9 cellular contexts compared by ENCODE assay signal in genomic region chr20:3787640-3788015, GRCh38. TPM values are rescaled to one million over a fixed set of nuclear protein-coding genes. Genes with fewer than 3 reads are reported as not detected.
DNase-seq lines count a peak whose midpoint lies in the region; ATAC-seq and TF ChIP-seq lines count a peak whose summit lies in the region.
"Not testable (repeated sequence)": the region's sequence is repeated elsewhere in the genome, so short reads cannot be mapped to it uniquely, and the experiment has no call there.
"Had no signal": no experiment of that assay in that cellular context is flagged by ENCODE, and none has a peak within 500 bp of the region (broad histone marks: within the 10 kb centered on the region; RNA-seq: fewer than 3 reads in every experiment).

No MANE protein-coding gene starts in this region.

- H3K9ac ChIP-seq in HCT116 (ENCODE audit: low read length) (peak overlapping the region; percentile 26), adipocyte (ENCODE audit: low read length) (peak overlapping the region; percentile 70)

- POLR2A ChIA-PET in HCT116 (lab: Charles Lee) (interaction anchor here (2.9 kb wide), 1 partner anchor 32 kb away, joined by 16 read pairs; the partner anchor contains the start of gene AP5S1), OCI-LY7 (lab: Charles Lee) (interaction anchor here (0.6 to 3.2 kb wide), 5 partner anchors 24 to 1511 kb away, joined by 3 to 16 read pairs (median 3); partner anchors contain the start of gene AP5S1)
- POLR2A ChIA-PET in activated CD4-positive, alpha-beta T cell treated with anti-CD3 and anti-CD28 coated beads, Interleukin-2, amount 10 ng/mL, durations not matched to agents 7 days and 5 days (lab: Charles Lee): not testable (repeated sequence)

- peak overlapping the region; percentile 66 for H3K27ac Mint-ChIP-seq in activated CD4-positive, alpha-beta T cell treated with anti-CD3 and anti-CD28 coated beads, Interleukin-2, amount 10 ng/mL, durations not matched to agents 7 days and 5 days
- H3K27ac Mint-ChIP-seq in endothelial cell (ENCODE audit: unreplicated experiment): not testable (repeated sequence)
- peak overlapping the region; percentile 35 for H3K27ac Mint-ChIP-seq in memory B cell

- not testable (repeated sequence) for TF ChIP-seq POLR2A in HCT116 (IDR thresholded peaks at IDR 0.05; ENCODE audit: borderline replicate concordance, extremely low read depth, insufficient read depth, insufficient read length); vagina (IDR thresholded peaks at IDR 0.05)

- not testable (repeated sequence) for H4K20me1 ChIP-seq in HCT116 (ENCODE audit: insufficient read depth); OCI-LY7 (ENCODE audit: insufficient read depth, low read length)

- H3K4me3 Mint-ChIP-seq in activated CD4-positive, alpha-beta T cell treated with anti-CD3 and anti-CD28 coated beads, Interleukin-2, amount 10 ng/mL, durations not matched to agents 7 days and 5 days: peak overlapping the region; percentile 75
- H3K4me3 Mint-ChIP-seq in endothelial cell (ENCODE audit: unreplicated experiment): peak overlapping the region; percentile 37
- H3K4me3 Mint-ChIP-seq in memory B cell: not testable (repeated sequence)

- peak overlapping the region; percentile 52 for H3K4me2 ChIP-seq in HCT116 (ENCODE audit: low read length)
- peak overlapping the region; percentile 73 for H3K4me2 ChIP-seq in OCI-LY7 (ENCODE audit: low read length)

- peaks cover 38% of the 10 kb centered on the region for H3K4me1 Mint-ChIP-seq in activated CD4-positive, alpha-beta T cell treated with anti-CD3 and anti-CD28 coated beads, Interleukin-2, amount 10 ng/mL, durations not matched to agents 7 days and 5 days
- H3K4me1 Mint-ChIP-seq in endothelial cell (ENCODE audit: unreplicated experiment): not testable (repeated sequence)
- H3K4me1 Mint-ChIP-seq in memory B cell: peaks cover 22% of the 10 kb centered on the region

- not testable (repeated sequence) for H3K9me3 Mint-ChIP-seq in activated CD4-positive, alpha-beta T cell treated with anti-CD3 and anti-CD28 coated beads, Interleukin-2, amount 10 ng/mL, durations not matched to agents 7 days and 5 days; endothelial cell (ENCODE audit: unreplicated experiment); memory B cell

- RAD21 ChIA-PET in HCT116 (lab: Charles Lee; ENCODE audit: low non-redundant PET in 1 of 2, low total read pairs in 2 of 2, uncharacterized antibody in 2 of 2, unreplicated experiment in 2 of 2): interaction anchor here (0.6 to 1.2 kb wide), 5 partner anchors 30 to 110 kb away, joined by 3 to 7 read pairs (median 5); partner anchors contain the start of gene AP5S1 (in 1 of the 2)

- H3K27me3 ChIP-seq in HCT116 (ENCODE audit: insufficient read depth, low read length); adipocyte (replicated peaks; ENCODE audit: control insufficient read depth, insufficient read depth, low read length); vagina: not testable (repeated sequence)

- intact Hi-C loops in HCT116 (cut with micrococcal nuclease) (loop anchor here (1.0 to 5.0 kb wide), 3 partner anchors 31 to 300 kb away; no protein-coding TSS in a partner anchor), OCI-LY7 (cut with micrococcal nuclease; ENCODE audit: unreplicated experiment) (loop anchor here (1.0 to 2.0 kb wide), 5 partner anchors 9 to 297 kb away; partner anchors contain the start of genes AP5S1, CDC25B and PANK2), posterior vena cava (cut with DNase I) (loop anchor here in 1 of 2 donors (5.0 kb wide), 1 partner anchor 35 kb away; the partner anchor contains the start of gene AP5S1), vagina (cut with DNase I) (loop anchor here (2.0 kb wide), 1 partner anchor 31 kb away; no protein-coding TSS in a partner anchor)

- not testable (repeated sequence) for H3K36me3 ChIP-seq in HCT116 (ENCODE audit: control insufficient read depth in 1 of 2, insufficient read depth in 2 of 2, low read length in 2 of 2); OCI-LY7 (ENCODE audit: insufficient read depth, low read length); adipocyte (ENCODE audit: control insufficient read depth, insufficient read depth, low read length, severe bottlenecking); vagina

- not testable (repeated sequence) for H3K9me2 ChIP-seq in HCT116 (ENCODE audit: insufficient read depth); OCI-LY7 (ENCODE audit: insufficient read depth, low read length)

- H2AFZ ChIP-seq in HCT116 (ENCODE audit: low read depth, low read length, poor library complexity, severe bottlenecking): not testable (repeated sequence)
- peak overlapping the region; percentile 94; the same call in 1 of the 2 replicates for H2AFZ ChIP-seq in OCI-LY7 (ENCODE audit: low read length)

- CTCF ChIA-PET in HCT116 (lab: Charles Lee) (interaction anchor here (1.1 to 2.5 kb wide), 4 partner anchors 31 to 67 kb away, joined by 5 to 19 read pairs (median 14); partner anchors contain the start of gene AP5S1), OCI-LY7 (lab: Charles Lee; ENCODE audit: unreplicated experiment) (interaction anchor here (1.7 kb wide), 1 partner anchor 31 kb away, joined by 4 read pairs; no protein-coding TSS in a partner anchor)
- CTCF ChIA-PET in activated CD4-positive, alpha-beta T cell treated with anti-CD3 and anti-CD28 coated beads, Interleukin-2, amount 10 ng/mL, durations not matched to agents 7 days and 5 days (lab: Charles Lee): interaction anchor here (0.8 to 7.0 kb wide), 16 partner anchors 8 to 259 kb away, joined by 3 to 77 read pairs (median 4); partner anchors contain the start of genes ADISSP, AP5S1 and CDC25B

- not testable (repeated sequence) for H3K36me3 Mint-ChIP-seq in activated CD4-positive, alpha-beta T cell treated with anti-CD3 and anti-CD28 coated beads, Interleukin-2, amount 10 ng/mL, durations not matched to agents 7 days and 5 days (ENCODE audit: low read depth); endothelial cell (ENCODE audit: low read depth, unreplicated experiment); memory B cell

- not testable (repeated sequence) for TF ChIP-seq CTCF in HCT116 (IDR thresholded peaks at IDR 0.05 in 2 of 3, conservative IDR thresholded peaks at IDR 0.05 in 1 of 3; ENCODE audit: borderline replicate concordance in 1 of 3, insufficient read depth in 1 of 3, low read depth in 2 of 3, low read length in 2 of 3); OCI-LY7 (conservative IDR thresholded peaks at IDR 0.05; ENCODE audit: low read length); endothelial cell (IDR thresholded peaks at IDR 0.05; ENCODE audit: unreplicated experiment); vagina (IDR thresholded peaks at IDR 0.05)

- peaks cover 27% of the 10 kb centered on the region for H3K79me2 ChIP-seq in HCT116 (ENCODE audit: insufficient read depth, low read length)
- H3K79me2 ChIP-seq in OCI-LY7 (ENCODE audit: insufficient read depth, low read depth, low read length): peaks cover 15% of the 10 kb centered on the region; the same call in 1 of the 2 replicates

- not testable (repeated sequence) for TF ChIP-seq RAD21 in HCT116 (IDR thresholded peaks at IDR 0.05; ENCODE audit: low read depth)

- not testable (repeated sequence) for H3K9me3 ChIP-seq in HCT116 (ENCODE audit: control insufficient read depth in 1 of 2, insufficient read depth in 1 of 2, low read depth in 1 of 2, low read length in 2 of 2); OCI-LY7 (ENCODE audit: low read length); adipocyte (ENCODE audit: control insufficient read depth, low read length); vagina

- peaks cover 25 to 40% of the 10 kb centered on the region in 2 experiments for H3K4me1 ChIP-seq in HCT116 (ENCODE audit: control insufficient read depth in 1 of 2, insufficient read depth in 2 of 2, low read length in 2 of 2)
- H3K4me1 ChIP-seq in OCI-LY7 (ENCODE audit: insufficient read depth, low read length, poor library complexity, severe bottlenecking): peaks cover 28% of the 10 kb centered on the region
- H3K4me1 ChIP-seq in adipocyte (ENCODE audit: control insufficient read depth, insufficient read depth, low read length): peaks cover 29% of the 10 kb centered on the region
- peaks cover 48% of the 10 kb centered on the region for H3K4me1 ChIP-seq in vagina

- H3K4me3 ChIP-seq in HCT116 (replicated peaks in 1 of 2; ENCODE audit: low read depth in 1 of 2, low read length in 2 of 2) (peak overlapping the region; percentile 40 to 46), OCI-LY7 (ENCODE audit: low read depth, low read length, poor library complexity, severe bottlenecking) (peak overlapping the region; percentile 70), vagina (peak overlapping the region in 1 of 2 donors; percentile 41)
- not testable (repeated sequence) for H3K4me3 ChIP-seq in adipocyte (ENCODE audit: low read length)

- not testable (repeated sequence) for DNase-seq in HCT116 (ENCODE audit: low read depth, low spot score); OCI-LY7 (ENCODE audit: low spot score); activated CD4-positive, alpha-beta T cell treated with anti-CD3 and anti-CD28 coated beads, Interleukin-2, amount 10 ng/mL, durations not matched to agents 7 days and 5 days; adipocyte (ENCODE audit: low read depth); endothelial cell (ENCODE audit: low spot score); memory B cell (ENCODE audit: low spot score in 2 of 2); vagina (ENCODE audit: extremely low spot score in 2 of 2)
- peak; percentile 66 for DNase-seq in posterior vena cava (ENCODE audit: low spot score)

- ATAC-seq in HCT116; memory B cell (ENCODE audit: low read depth): not testable (repeated sequence)

- H3K27ac ChIP-seq in HCT116 (ENCODE audit: low read depth, low read length); OCI-LY7 (ENCODE audit: low read depth, low read length, poor library complexity, severe bottlenecking): not testable (repeated sequence)
- peak overlapping the region; percentile 44 for H3K27ac ChIP-seq in vagina

- not testable (repeated sequence) for H3K27me3 Mint-ChIP-seq in activated CD4-positive, alpha-beta T cell treated with anti-CD3 and anti-CD28 coated beads, Interleukin-2, amount 10 ng/mL, durations not matched to agents 7 days and 5 days; memory B cell
- peaks cover 13% of the 10 kb centered on the region for H3K27me3 Mint-ChIP-seq in endothelial cell (ENCODE audit: unreplicated experiment)

- not testable (repeated sequence) for BruUV-seq in HCT116 (replicated peaks; lab: Mats Ljungman, UMichigan); OCI-LY7 (replicated peaks; lab: Mats Ljungman, UMichigan)

RNA-seq across cellular contexts. Expression of gene CENPB, which starts 1.1 kb away (rescaled TPM):
- total RNA-seq in HCT116 (2021; ENCODE audit: unreplicated experiment) (67.2 TPM), OCI-LY7 (2022) (31.2 and 34.8 TPM in 2 replicates), endothelial cell (ENCODE audit: unreplicated experiment) (57.9 TPM), posterior vena cava (100 to 1,000 TPM in 1 of 2 donors, 10 to 100 TPM in 1; 97.4 to 119 TPM), vagina (62.9 TPM)
- polyA plus RNA-seq in HCT116 (2012): 40.7 and 42.0 TPM in 2 replicates
- 32.5 and 39.1 TPM in 2 replicates for total RNA-seq in OCI-LY7 (2014; rRNA removed; shearing (Covaris generic))
- total RNA-seq in activated CD4-positive, alpha-beta T cell treated with anti-CD3 and anti-CD28 coated beads, Interleukin-2, amount 10 ng/mL, durations not matched to agents 7 days and 5 days: 10 to 100 TPM; 77.8 to 85.6 TPM

RNA-seq across cellular contexts. Expression of gene SPEF1, which starts 6.4 kb away (rescaled TPM):
- total RNA-seq in HCT116 (2021; ENCODE audit: unreplicated experiment) (0.93 TPM), OCI-LY7 (2022) (0.27 TPM in 1 of 2 replicates, not detected in the other), endothelial cell (ENCODE audit: unreplicated experiment) (0.23 TPM), posterior vena cava (not detected), vagina (not detected)
- polyA plus RNA-seq in HCT116 (2012): 0.74 and 0.83 TPM in 2 replicates
- total RNA-seq in OCI-LY7 (2014; rRNA removed; shearing (Covaris generic)): 0.09 and 0.10 TPM in 2 replicates
- under 1 TPM; 0.17 to 0.21 TPM for total RNA-seq in activated CD4-positive, alpha-beta T cell treated with anti-CD3 and anti-CD28 coated beads, Interleukin-2, amount 10 ng/mL, durations not matched to agents 7 days and 5 days
- total RNA-seq: kidney epithelial cell had no signal

RNA-seq across cellular contexts. Expression of gene CDC25B, which starts 8.5 kb away (rescaled TPM):
- total RNA-seq in HCT116 (2021; ENCODE audit: unreplicated experiment) (223 TPM), OCI-LY7 (2022) (119 and 147 TPM in 2 replicates), endothelial cell (ENCODE audit: unreplicated experiment) (10.4 TPM), posterior vena cava (10 to 100 TPM; 24.0 to 24.2 TPM), vagina (26.5 TPM)
- polyA plus RNA-seq in HCT116 (2012): 175 and 226 TPM in 2 replicates
- total RNA-seq in OCI-LY7 (2014; rRNA removed; shearing (Covaris generic)): 86.1 and 89.2 TPM in 2 replicates
- total RNA-seq in activated CD4-positive, alpha-beta T cell treated with anti-CD3 and anti-CD28 coated beads, Interleukin-2, amount 10 ng/mL, durations not matched to agents 7 days and 5 days: 100 to 1,000 TPM; 403 to 429 TPM

RNA-seq across cellular contexts. Expression of gene ADISSP, which starts 20.1 kb away (rescaled TPM):
- total RNA-seq in HCT116 (2021; ENCODE audit: unreplicated experiment): 99.4 TPM
- 71.0 and 92.8 TPM in 2 replicates for polyA plus RNA-seq in HCT116 (2012)
- total RNA-seq in OCI-LY7 (2014; rRNA removed; shearing (Covaris generic)): 62.1 and 66.7 TPM in 2 replicates
- 58.7 and 64.4 TPM in 2 replicates for total RNA-seq in OCI-LY7 (2022)
- 10 to 100 TPM; 27.8 to 27.9 TPM for total RNA-seq in activated CD4-positive, alpha-beta T cell treated with anti-CD3 and anti-CD28 coated beads, Interleukin-2, amount 10 ng/mL, durations not matched to agents 7 days and 5 days
- 18.0 TPM for total RNA-seq in endothelial cell (ENCODE audit: unreplicated experiment)
- 10 to 100 TPM; 14.6 to 20.2 TPM for total RNA-seq in posterior vena cava
- total RNA-seq in vagina: 16.0 TPM

RNA-seq across cellular contexts. Expression of gene AP5S1, which starts 32.7 kb away (rescaled TPM):
- total RNA-seq in HCT116 (2021; ENCODE audit: unreplicated experiment) (12.1 TPM), OCI-LY7 (2022) (9.9 and 12.1 TPM in 2 replicates), endothelial cell (ENCODE audit: unreplicated experiment) (9.9 TPM), posterior vena cava (10 to 100 TPM in 1 of 2 donors, 1 to 10 TPM in 1; 8.8 to 11.2 TPM), vagina (6.1 TPM)
- 8.7 and 9.0 TPM in 2 replicates for polyA plus RNA-seq in HCT116 (2012)
- 6.2 and 9.8 TPM in 2 replicates for total RNA-seq in OCI-LY7 (2014; rRNA removed; shearing (Covaris generic))
- 10 to 100 TPM; 16.6 to 18.2 TPM for total RNA-seq in activated CD4-positive, alpha-beta T cell treated with anti-CD3 and anti-CD28 coated beads, Interleukin-2, amount 10 ng/mL, durations not matched to agents 7 days and 5 days
